Comparison of ENCODE assay signal across 9 cellular contexts in the genomic region with DNA sequence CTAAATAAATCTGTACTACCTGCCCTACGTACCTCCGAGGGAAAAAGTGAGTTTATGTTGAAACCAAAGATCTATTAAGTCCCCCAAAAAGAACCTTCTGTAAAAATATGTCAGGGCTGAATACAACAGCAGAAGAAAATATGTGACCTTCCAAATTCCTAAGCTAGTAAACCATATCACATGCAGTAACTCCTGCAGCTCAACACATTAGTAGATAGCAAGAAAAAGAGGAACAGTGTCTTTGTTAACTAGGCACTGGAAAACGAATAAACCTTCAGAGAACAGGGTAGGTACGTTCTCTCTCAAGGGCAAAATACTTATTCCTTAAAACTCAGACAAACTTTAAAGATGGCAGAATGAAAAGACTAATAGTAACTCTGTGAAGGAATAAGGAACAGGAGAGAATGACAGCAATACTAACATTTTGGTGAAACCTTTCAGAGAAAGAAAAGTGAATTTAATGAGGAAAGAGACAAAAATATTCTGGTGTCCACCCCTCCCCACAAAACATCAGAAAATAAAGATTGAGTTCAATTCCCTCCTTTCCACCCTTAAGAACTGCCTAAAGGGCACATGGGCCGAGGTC. TPM values are rescaled to one million over a fixed set of nuclear protein-coding genes. Genes with fewer than 3 reads are reported as not detected.
DNase-seq lines count a peak whose midpoint lies in the region; ATAC-seq and TF ChIP-seq lines count a peak whose summit lies in the region.
"Had no signal": no experiment of that assay in that cellular context is flagged by ENCODE, and none has a peak within 500 bp of the region (broad histone marks: within the 10 kb centered on the region; RNA-seq: fewer than 3 reads in every experiment).

No MANE protein-coding gene starts in this region.

- WGBS in smooth muscle cell (ENCODE audit: low lambda C conversion rate) = 64% methylated on average over 5 of the region's 5 CpGs

- peak overlapping the region; percentile 31 for H3K4me2 ChIP-seq in smooth muscle cell

- H4K20me1 ChIP-seq in smooth muscle cell (ENCODE audit: low read depth) = no peaks in the 10 kb centered on the region

- H3K79me2 ChIP-seq in smooth muscle cell (ENCODE audit: low read depth) = peaks cover 56% of the 10 kb centered on the region

- H3K36me3 ChIP-seq in SJSA1 (peaks cover 31% of the 10 kb centered on the region), smooth muscle cell (ENCODE audit: low read depth) (no peaks in the 10 kb centered on the region)

- H3K27me3 ChIP-seq in SJSA1 (replicated peaks) (no peaks in the 10 kb centered on the region), smooth muscle cell (ENCODE audit: low read depth) (no peaks in the 10 kb centered on the region)

- ATAC-seq in GM18519 (IDR thresholded peaks at IDR 0.05; ENCODE audit: low FRiP score, unreplicated experiment) = no peak

- H3K9me3 ChIP-seq in SJSA1 (replicated peaks) = no peaks in the 10 kb centered on the region
- no peaks in the 10 kb centered on the region for H3K9me3 ChIP-seq in smooth muscle cell (replicated peaks; ENCODE audit: low read depth)

- H3K4me1 ChIP-seq in SJSA1 (replicated peaks) (peaks cover 47% of the 10 kb centered on the region), smooth muscle cell (ENCODE audit: low read depth) (peaks cover 57% of the 10 kb centered on the region)

- no peak for TF ChIP-seq CTCF in smooth muscle cell (IDR thresholded peaks at IDR 0.05; ENCODE audit: borderline replicate concordance, insufficient read depth, poor library complexity, severe bottlenecking)

- H3K4me3 ChIP-seq in SJSA1 (no peak overlapping the region), smooth muscle cell (no peak overlapping the region)

- H3K9ac ChIP-seq in smooth muscle cell (ENCODE audit: low read depth) = peak overlapping the region; percentile 43

- H3F3A ChIP-seq in smooth muscle cell (ENCODE audit: low read depth) = peaks cover 34% of the 10 kb centered on the region

- H3K27ac ChIP-seq in SJSA1 = peak overlapping the region; percentile 13; the same call in 1 of the 2 replicates
- peak overlapping the region; percentile 84 for H3K27ac ChIP-seq in smooth muscle cell (ENCODE audit: low read depth)

- H2AFZ ChIP-seq in smooth muscle cell (ENCODE audit: low read depth) = no peak overlapping the region

- DNase-seq in SIG-M5 treated with dmso at 0.1 percent for 504 hours (lab: John Stamatoyannopoulos, UW; ENCODE audit: unreplicated experiment) (peak; percentile 69), SIG-M5 (lab: John Stamatoyannopoulos, UW) (no peak), SJSA1 (ENCODE audit: low read depth in 1 of 2, low spot score in 2 of 2) (no peak), fibroblast of peridontal ligament (ENCODE audit: extremely low read depth) (peak; percentile 34), smooth muscle cell (lab: John Stamatoyannopoulos, UW; ENCODE audit: unreplicated experiment) (no peak), Ammon's horn (ENCODE audit: low spot score) (no peak), GDM1 (lab: John Stamatoyannopoulos, UW) (no peak)

RNA-seq across cellular contexts. Expression of a gene that starts 18.0 kb away (rescaled TPM):
- total RNA-seq in SJSA1 (2014; rRNA removed; shearing (Covaris generic)) = 42.6 and 71.6 TPM in 2 replicates
- total RNA-seq in smooth muscle cell = 58.9 and 67.4 TPM in 2 replicates
- 25.0 and 26.1 TPM in 2 replicates for polyA plus RNA-seq in smooth muscle cell

RNA-seq across cellular contexts. Expression of a gene that starts 18.6 kb away (rescaled TPM):
- total RNA-seq in SJSA1 (2014; rRNA removed; shearing (Covaris generic)) = 382 and 453 TPM in 2 replicates
- total RNA-seq in smooth muscle cell = 378 and 483 TPM in 2 replicates
- 440 and 451 TPM in 2 replicates for polyA plus RNA-seq in smooth muscle cell

RNA-seq across cellular contexts. Expression of a gene that starts 38.9 kb away (rescaled TPM):
- not detected in 2 replicates for total RNA-seq in SJSA1 (2014; rRNA removed; shearing (Covaris generic))
- total RNA-seq in smooth muscle cell = 0.13 TPM in 1 of 2 replicates, not detected in the other
- 0.24 and 1.9 TPM in 2 replicates for polyA plus RNA-seq in smooth muscle cell
- total RNA-seq: bronchial epithelial cell had no signal

Comparison
In these comparisons a context has a peak if more than half of its experiments do, and no peak if none do; other contexts are left out.
1. DNase-seq: peak in SIG-M5 treated with dmso at 0.1 percent for 504 hours (single experiment) and fibroblast of peridontal ligament (single experiment); none in SIG-M5 (single experiment), SJSA1 (0 of 2), smooth muscle cell (single experiment), Ammon's horn (single experiment) and GDM1 (single experiment).